Comparison of ENCODE assay signal across 9 cellular contexts in genomic region chr19:861756-862528, GRCh38. TPM values are rescaled to one million over a fixed set of nuclear protein-coding genes. Genes with fewer than 3 reads are reported as not detected.
DNase-seq lines count a peak whose midpoint lies in the region; ATAC-seq and TF ChIP-seq lines count a peak whose summit lies in the region.
"Had no signal": no experiment of that assay in that cellular context is flagged by ENCODE, and none has a peak within 500 bp of the region (broad histone marks: within the 10 kb centered on the region; RNA-seq: fewer than 3 reads in every experiment).

No MANE protein-coding gene starts in this region.

- peak; percentile 10 for ATAC-seq in memory B cell (ENCODE audit: low read depth)

- peak in 1 of 2 donors; percentile 34 for TF ChIP-seq CTCF in suprapubic skin (IDR thresholded peaks at IDR 0.05)
- TF ChIP-seq CTCF in lower leg skin (IDR thresholded peaks at IDR 0.05): no peak

- intact Hi-C loops in lower leg skin (cut with DNase I; ENCODE audit: low total_unique reads): loop anchor here (1.0 kb wide), 1 partner anchor 29 kb away; no protein-coding TSS in a partner anchor

- H3K4me1 Mint-ChIP-seq in memory B cell: peaks cover 10% of the 10 kb centered on the region

- no peaks in the 10 kb centered on the region for H3K9me3 Mint-ChIP-seq in memory B cell

- H3K9ac ChIP-seq in BLaER1: no peak overlapping the region
- H3K9ac ChIP-seq in HUES48 (ENCODE audit: low read depth, low read length): no peak overlapping the region

- no peak overlapping the region for H3K4me3 Mint-ChIP-seq in memory B cell

- no peak for TF ChIP-seq EP300 in suprapubic skin (IDR thresholded peaks at IDR 0.05)

- peak overlapping the region; percentile 67 for H3K27ac Mint-ChIP-seq in memory B cell

- H3K4me1 ChIP-seq in BLaER1 (peaks cover 51% of the 10 kb centered on the region), HUES48 (ENCODE audit: control insufficient read depth, insufficient read depth, low read length) (peaks cover 1% of the 10 kb centered on the region; the same call in 1 of the 2 replicates), suprapubic skin (peaks cover 44% of the 10 kb centered on the region)

- H3K36me3 ChIP-seq in BLaER1 (no peaks in the 10 kb centered on the region), HUES48 (ENCODE audit: control insufficient read depth, insufficient read depth, low read length) (no peaks in the 10 kb centered on the region), suprapubic skin (no peaks in the 10 kb centered on the region)

- H3K4me2 ChIP-seq in BLaER1: peak overlapping the region; percentile 39; the same call in 1 of the 2 replicates

- H3K27me3 ChIP-seq in BLaER1 (peaks cover 54% of the 10 kb centered on the region), HUES48 (ENCODE audit: control insufficient read depth, insufficient read depth, low read length) (peaks cover 18% of the 10 kb centered on the region), suprapubic skin (no peaks in the 10 kb centered on the region)

- DNase-seq in T-helper 1 cell (peak; percentile 41 to 78 (median 65)), memory B cell (ENCODE audit: low spot score in 2 of 2) (peak in 1 of 2 donors; percentile 39), suprapubic skin (ENCODE audit: low spot score in 2 of 2) (no peak), NCI-H2227 treated with DMSO at 0.1 percent for 48 hours (lab: John Stamatoyannopoulos, UW) (no peak), lower leg skin (ENCODE audit: low spot score in 2 of 2) (no peak)
- DNase-seq in activated naive CD4-positive, alpha-beta T cell treated with anti-CD3 and anti-CD28 coated beads, Interleukin-2, amount 50 U/mL, for 16 hours: peak; percentile 60

- H3K27ac ChIP-seq in BLaER1 (no peak overlapping the region), HUES48 (ENCODE audit: low read depth, low read length) (no peak overlapping the region), suprapubic skin (no peak overlapping the region)
- H3K27ac ChIP-seq: epithelial cell of prostate had no signal

- WGBS in suprapubic skin: 8% methylated on average over 33 of the region's 57 CpGs
- 17 to 19% methylated on average over 24 to 53 of the region's 57 CpGs for WGBS in lower leg skin, 2 donors

- H3K4me3 ChIP-seq in BLaER1 (no peak overlapping the region), HUES48 (ENCODE audit: low read depth, low read length) (peak overlapping the region; percentile 51; the same call in 1 of the 2 replicates), suprapubic skin (peak overlapping the region; percentile 62), lower leg skin (ENCODE audit: low read depth, poor library complexity, severe bottlenecking) (no peak overlapping the region)

- H3K36me3 Mint-ChIP-seq in memory B cell: no peaks in the 10 kb centered on the region

- peaks cover 4% of the 10 kb centered on the region for H3K27me3 Mint-ChIP-seq in memory B cell

- TF ChIP-seq POLR2A in suprapubic skin (IDR thresholded peaks at IDR 0.05) (no peak), lower leg skin (IDR thresholded peaks at IDR 0.05) (no peak)

- peaks cover 16% of the 10 kb centered on the region for H4K20me1 ChIP-seq in BLaER1

- H3K9me3 ChIP-seq in BLaER1 (peaks cover 10% of the 10 kb centered on the region), HUES48 (ENCODE audit: control insufficient read depth, insufficient read depth, low read length) (no peaks in the 10 kb centered on the region), suprapubic skin (no peaks in the 10 kb centered on the region)

RNA-seq across cellular contexts. Expression of gene CFD, which starts 2.5 kb away (rescaled TPM):
- 100 to 1,000 TPM; 195 to 332 (median 294) TPM for total RNA-seq in suprapubic skin
- 100 to 1,000 TPM; 263 to 871 (median 364) TPM for total RNA-seq in lower leg skin

RNA-seq across cellular contexts. Expression of gene ELANE, which starts 9.8 kb away (rescaled TPM):
- total RNA-seq in suprapubic skin (under 1 TPM in 1 of 4 donors, not detected in 3; 0.79 TPM), lower leg skin (1 to 10 TPM in 1 of 4 donors, under 1 TPM in 1, not detected in 2; 0.51 to 1.9 TPM)

RNA-seq across cellular contexts. Expression of gene PRTN3, which starts 21.1 kb away (rescaled TPM):
- total RNA-seq in suprapubic skin (not detected), lower leg skin (under 1 TPM in 1 of 4 donors, not detected in 3; 0.86 TPM)

RNA-seq across cellular contexts. Expression of gene MED16, which starts 31.0 kb away (rescaled TPM):
- total RNA-seq in suprapubic skin (10 to 100 TPM; 45.1 to 63.9 (median 57.0) TPM), lower leg skin (10 to 100 TPM; 41.7 to 62.3 (median 45.5) TPM)

RNA-seq across cellular contexts. Expression of gene RNU6-9, which starts 31.3 kb away (rescaled TPM):
- total RNA-seq in suprapubic skin (not detected), lower leg skin (not detected)

Comparison
In these comparisons a context has a peak if more than half of its experiments do, and no peak if none do; other contexts are left out.
1. H3K4me3 ChIP-seq: peak in HUES48 (single experiment) and suprapubic skin (single experiment); none in BLaER1 (single experiment) and lower leg skin (single experiment).
2. DNase-seq: peak in T-helper 1 cell (5 of 5) and activated naive CD4-positive, alpha-beta T cell treated with anti-CD3 and anti-CD28 coated beads, Interleukin-2, amount 50 U/mL, for 16 hours (single experiment); none in suprapubic skin (0 of 2), NCI-H2227 treated with DMSO at 0.1 percent for 48 hours (single experiment) and lower leg skin (0 of 2).